In the genomic region with DNA sequence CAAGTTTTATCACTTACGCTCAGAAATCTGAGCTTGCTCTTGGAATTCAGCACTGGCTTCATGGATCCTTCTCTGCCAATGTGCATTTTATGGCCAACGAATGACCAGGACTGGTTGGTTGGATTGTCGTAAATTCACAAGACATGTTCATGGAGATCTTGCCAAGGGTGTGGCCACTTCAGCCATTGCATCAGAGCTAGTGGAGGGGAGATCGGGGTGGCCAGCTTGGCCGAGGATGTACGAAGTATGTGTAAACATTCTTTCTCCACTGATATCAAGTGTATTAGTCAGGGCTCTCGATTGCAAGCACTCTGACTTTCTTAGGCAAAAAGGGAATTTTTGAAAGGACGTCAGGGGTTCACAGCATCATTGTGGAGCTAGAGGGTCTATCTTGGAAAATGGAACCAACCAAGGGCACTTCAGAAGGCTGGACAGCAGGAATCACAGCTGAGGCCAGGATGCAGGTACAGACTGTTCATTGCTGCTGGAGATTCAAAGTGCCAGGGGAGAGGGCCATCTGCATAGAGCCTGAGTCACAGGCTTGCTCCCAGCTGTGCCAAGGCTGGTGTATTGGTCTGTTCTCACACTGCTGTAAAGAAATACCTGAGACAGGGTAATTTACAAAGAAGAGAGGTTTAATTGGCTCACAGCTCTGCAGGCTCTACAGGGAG, we compare ENCODE assay signal across 15 cellular contexts. TPM values are rescaled to one million over a fixed set of nuclear protein-coding genes. Genes with fewer than 3 reads are reported as not detected.
A peak's percentile ranks its signal among the peaks of the same experiment; 100 is the strongest.
DNase-seq lines count a peak whose midpoint lies in the region; ATAC-seq, FAIRE-seq and TF ChIP-seq lines count a peak whose summit lies in the region.
"Had no signal": no experiment of that assay in that cellular context is flagged by ENCODE, and none has a peak within 500 bp of the region (broad histone marks: within the 10 kb centered on the region; RNA-seq: fewer than 3 reads in every experiment).

No MANE protein-coding gene starts in this region.

- H3K9me3 ChIP-seq in A549 (peaks cover 5% of the 10 kb centered on the region; the same call in 1 of the 3 replicates), MG63 (peaks cover 12% of the 10 kb centered on the region)

- peaks cover 12% of the 10 kb centered on the region; the same call in 1 of the 3 replicates for H3K4me1 ChIP-seq in A549

- CTCF ChIA-PET in A549 (lab: Yijun Ruan, JAX), result interaction anchor here (0.7 to 1.6 kb wide), 5 partner anchors 12 to 1224 kb away, joined by 3 to 5 read pairs (median 4); no protein-coding TSS in a partner anchor

- peaks cover 5% of the 10 kb centered on the region for H3K27me3 Mint-ChIP-seq in glutamatergic neuron (ENCODE audit: unreplicated experiment)

- intact Hi-C loops in posterior vena cava (cut with DNase I), result loop anchor here in 1 of 2 donors (5.0 kb wide), 2 partner anchors 36 to 101 kb away; no protein-coding TSS in a partner anchor

- H3K4me3 Mint-ChIP-seq in glutamatergic neuron (ENCODE audit: unreplicated experiment), result no peak overlapping the region
- H3K4me3 Mint-ChIP-seq: activated naive CD8-positive, alpha-beta T cell treated with anti-CD3 and anti-CD28 coated beads, Interleukin-2, amount 50 U/mL, for 24 hours; dendritic cell treated with granulocyte-macrophage colony-stimulating factor and Interleukin-4, amounts not matched to agents 40 ng/mL and 50 ng/mL, for 4 days had no signal

- no peak for FAIRE-seq in A549 (lab: Jason Lieb, UNC)

- H3K9me3 Mint-ChIP-seq in glutamatergic neuron (ENCODE audit: unreplicated experiment), result no peaks in the 10 kb centered on the region
- H3K9me3 Mint-ChIP-seq: activated naive CD8-positive, alpha-beta T cell treated with anti-CD3 and anti-CD28 coated beads, Interleukin-2, amount 50 U/mL, for 24 hours had no signal

- WGBS in A549 (ENCODE audit: missing lambda C conversion rate), result 17% methylated on average over 8 of the region's 8 CpGs

- TF ChIP-seq CTCF in A549 (IDR thresholded peaks at IDR 0.05), result no peak
- no peak for TF ChIP-seq CTCF in foreskin fibroblast (IDR thresholded peaks at IDR 0.05; ENCODE audit: low read depth, low read length)
- TF ChIP-seq CTCF in glutamatergic neuron (IDR thresholded peaks at IDR 0.05; ENCODE audit: partially characterized antibody, unreplicated experiment), result no peak

- peak; percentile 21 to 25; a peak in 2 of 6 replicates for ATAC-seq in A549
- ATAC-seq: activated naive CD8-positive, alpha-beta T cell treated with anti-CD3 and anti-CD28 coated beads, Interleukin-2, amount 50 U/mL, for 24 hours; SK-N-SH treated with all-trans-retinoic acid at 6 μM for 48 hours had no signal

- POLR2A ChIA-PET in A549 (lab: Yijun Ruan, JAX), result no interaction called here

- TF ChIP-seq RAD21 in A549 (conservative IDR thresholded peaks at IDR 0.05 in 1 of 2, IDR thresholded peaks at IDR 0.05 in 1 of 2), result no peak

- peaks cover 4% of the 10 kb centered on the region for H3K36me3 Mint-ChIP-seq in glutamatergic neuron (ENCODE audit: unreplicated experiment)

- H3K4me3 ChIP-seq in A549, result no peak overlapping the region
- no peak overlapping the region for H3K4me3 ChIP-seq in MG63
- H3K4me3 ChIP-seq in foreskin fibroblast (ENCODE audit: low read depth in 1 of 2, low read length in 2 of 2), result no peak overlapping the region

- DNase-seq in A549 (ENCODE audit: low read depth in 1 of 2, low spot score in 1 of 2) (peak in 1 of 2 experiments; percentile 51), MG63 (peak; percentile 89), foreskin fibroblast (peak; percentile 71 to 86), posterior vena cava (ENCODE audit: low spot score) (peak; percentile 95), glutamatergic neuron (no peak), NCI-H345 treated with DMSO at 0.1 percent for 48 hours (lab: John Stamatoyannopoulos, UW; ENCODE audit: unreplicated experiment) (no peak)
- DNase-seq in activated T-cell treated with anti-CD3 and anti-CD28 coated beads, Interleukin-2, amount 50 U/mL, for 1 hour, result no peak
- DNase-seq in activated CD8-positive, alpha-beta memory T cell treated with anti-CD3 and anti-CD28 coated beads, Interleukin-2, amount 50 U/mL, for 48 hours, result no peak
- DNase-seq: ACHN; activated CD4-positive, CD25-positive, alpha-beta regulatory T cell; activated naive CD8-positive, alpha-beta T cell treated with anti-CD3 and anti-CD28 coated beads, Interleukin-2, amount 50 U/mL, for 24 hours; GOT3 had no signal

- no peaks in the 10 kb centered on the region for H3K36me3 ChIP-seq in MG63

- peaks cover 21% of the 10 kb centered on the region for H3K27me3 ChIP-seq in MG63

- H3K27ac Mint-ChIP-seq in glutamatergic neuron (ENCODE audit: unreplicated experiment), result no peak overlapping the region
- H3K27ac Mint-ChIP-seq: activated naive CD8-positive, alpha-beta T cell treated with anti-CD3 and anti-CD28 coated beads, Interleukin-2, amount 50 U/mL, for 24 hours; dendritic cell treated with granulocyte-macrophage colony-stimulating factor and Interleukin-4, amounts not matched to agents 40 ng/mL and 50 ng/mL, for 4 days had no signal

- peak overlapping the region; percentile 39; the same call in 2 of the 3 replicates for H3K4me2 ChIP-seq in A549

- no peak for TF ChIP-seq POLR2A in A549 (IDR thresholded peaks at IDR 0.05; ENCODE audit: low read length)

- TF ChIP-seq EP300 in A549 (IDR thresholded peaks at IDR 0.05), result no peak

- H3K4me1 Mint-ChIP-seq in glutamatergic neuron (ENCODE audit: low read depth, unreplicated experiment), result peaks cover 11% of the 10 kb centered on the region
- H3K4me1 Mint-ChIP-seq: activated naive CD8-positive, alpha-beta T cell treated with anti-CD3 and anti-CD28 coated beads, Interleukin-2, amount 50 U/mL, for 24 hours had no signal

- H3K27ac ChIP-seq in A549, result no peak overlapping the region; a peak in 1 of 6 replicates
- H3K27ac ChIP-seq: HL-60 had no signal

TF ChIP-seq in A549, 52 proteins besides CTCF, POLR2A, EP300 and RAD21:
- no peak for TF ChIP-seq FOSB (CRISPR knock-in tag; IDR thresholded peaks at IDR 0.05)
- no peak for TF ChIP-seq ESRRA (IDR thresholded peaks at IDR 0.05; ENCODE audit: borderline replicate concordance, low read length)
- no peak for TF ChIP-seq EHF (CRISPR knock-in tag; IDR thresholded peaks at IDR 0.05)
- TF ChIP-seq, protein P1, sequence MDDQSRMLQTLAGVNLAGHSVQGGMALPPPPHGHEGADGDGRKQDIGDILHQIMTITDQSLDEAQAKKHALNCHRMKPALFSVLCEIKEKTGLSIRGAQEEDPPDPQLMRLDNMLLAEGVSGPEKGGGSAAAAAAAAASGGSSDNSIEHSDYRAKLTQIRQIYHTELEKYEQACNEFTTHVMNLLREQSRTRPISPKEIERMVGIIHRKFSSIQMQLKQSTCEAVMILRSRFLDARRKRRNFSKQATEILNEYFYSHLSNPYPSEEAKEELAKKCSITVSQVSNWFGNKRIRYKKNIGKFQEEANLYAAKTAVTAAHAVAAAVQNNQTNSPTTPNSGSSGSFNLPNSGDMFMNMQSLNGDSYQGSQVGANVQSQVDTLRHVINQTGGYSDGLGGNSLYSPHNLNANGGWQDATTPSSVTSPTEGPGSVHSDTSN (IDR thresholded peaks at IDR 0.05), result no peak
- TF ChIP-seq HOXB5 (CRISPR knock-in tag; IDR thresholded peaks at IDR 0.05), result no peak
- no peak for TF ChIP-seq FOSL2 (IDR thresholded peaks at IDR 0.05)
- no peak for TF ChIP-seq FOSL2 (CRISPR knock-in tag; IDR thresholded peaks at IDR 0.05)
- no peak for TF ChIP-seq NR3C1 (IDR thresholded peaks at IDR 0.05)
- no peak for TF ChIP-seq RCOR1 (IDR thresholded peaks at IDR 0.05; ENCODE audit: low read depth, low read length)
- TF ChIP-seq JUNB (IDR thresholded peaks at IDR 0.05), result no peak
- TF ChIP-seq PHF8 (IDR thresholded peaks at IDR 0.05; ENCODE audit: borderline replicate concordance, low read depth), result no peak
- TF ChIP-seq HOXB13 (CRISPR knock-in tag; IDR thresholded peaks at IDR 0.05; ENCODE audit: low read depth), result no peak
- TF ChIP-seq, protein P2, sequence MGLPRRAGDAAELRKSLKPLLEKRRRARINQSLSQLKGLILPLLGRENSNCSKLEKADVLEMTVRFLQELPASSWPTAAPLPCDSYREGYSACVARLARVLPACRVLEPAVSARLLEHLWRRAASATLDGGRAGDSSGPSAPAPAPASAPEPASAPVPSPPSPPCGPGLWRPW (IDR thresholded peaks at IDR 0.05), result no peak
- no peak for TF ChIP-seq HOXA7 (CRISPR knock-in tag; IDR thresholded peaks at IDR 0.05)
- TF ChIP-seq SMC3 (IDR thresholded peaks at IDR 0.05), result no peak
- TF ChIP-seq, protein P3, sequence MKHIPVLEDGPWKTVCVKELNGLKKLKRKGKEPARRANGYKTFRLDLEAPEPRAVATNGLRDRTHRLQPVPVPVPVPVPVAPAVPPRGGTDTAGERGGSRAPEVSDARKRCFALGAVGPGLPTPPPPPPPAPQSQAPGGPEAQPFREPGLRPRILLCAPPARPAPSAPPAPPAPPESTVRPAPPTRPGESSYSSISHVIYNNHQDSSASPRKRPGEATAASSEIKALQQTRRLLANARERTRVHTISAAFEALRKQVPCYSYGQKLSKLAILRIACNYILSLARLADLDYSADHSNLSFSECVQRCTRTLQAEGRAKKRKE (CRISPR knock-in tag; IDR thresholded peaks at IDR 0.05; ENCODE audit: low read depth), result no peak

RNA-seq across cellular contexts. Expression of a gene that starts 32.9 kb away (rescaled TPM):
- polyA plus RNA-seq in A549 (2011; rRNA removed) (1.3 and 1.5 TPM in 2 replicates), A549 (2017; fragmentation: RNase III; extraction: RNeasy Plus Mini Kit Qiagen cat#74134 plus additional on column Dnase treatment) (0.29 to 0.91 TPM (median 0.36 TPM) in 3 replicates)
- polyA plus RNA-seq in A549 (2012; cell fraction: cytosol; rRNA removed), result 0.96 and 1.1 TPM in 2 replicates
- 2.4 and 3.1 TPM in 2 replicates for polyA plus RNA-seq in A549 (2012; cell fraction: nucleus; rRNA removed)
- 0.88 and 2.3 TPM in 2 replicates for polyA minus RNA-seq in A549 (2011; rRNA and poly(A)+ RNA removed)
- 0.89 and 5.3 TPM in 2 replicates for total RNA-seq in MG63 (2014; rRNA removed; shearing (Covaris generic); ENCODE audit: low replicate concordance)
- total RNA-seq in posterior vena cava (100 to 1,000 TPM; 178 to 238 TPM), glutamatergic neuron (ENCODE audit: unreplicated experiment) (0.96 TPM)

RNA-seq across cellular contexts. Expression of a gene that starts 49.0 kb away (rescaled TPM):
- 2,967 and 3,303 TPM in 2 replicates for polyA plus RNA-seq in A549 (2011; rRNA removed)
- polyA plus RNA-seq in A549 (2012; cell fraction: cytosol; rRNA removed), result 1,939 and 2,223 TPM in 2 replicates
- 601 and 850 TPM in 2 replicates for polyA plus RNA-seq in A549 (2012; cell fraction: nucleus; rRNA removed)
- 1,859 to 1,987 TPM (median 1,941 TPM) in 3 replicates for polyA plus RNA-seq in A549 (2017; fragmentation: RNase III; extraction: RNeasy Plus Mini Kit Qiagen cat#74134 plus additional on column Dnase treatment)
- 1,030 and 1,279 TPM in 2 replicates for polyA minus RNA-seq in A549 (2011; rRNA and poly(A)+ RNA removed)
- 1,095 and 1,946 TPM in 2 replicates for total RNA-seq in MG63 (2014; rRNA removed; shearing (Covaris generic); ENCODE audit: low replicate concordance)
- total RNA-seq in posterior vena cava, result 100 to 1,000 TPM; 288 to 326 TPM
- total RNA-seq in glutamatergic neuron (ENCODE audit: unreplicated experiment), result 766 TPM

Comparison
In these comparisons a context has a peak if more than half of its experiments do, and no peak if none do; other contexts are left out.
1. DNase-seq: peak in MG63 (single experiment), foreskin fibroblast (2 of 2) and posterior vena cava (single experiment); none in activated T-cell treated with anti-CD3 and anti-CD28 coated beads, Interleukin-2, amount 50 U/mL, for 1 hour (single experiment), glutamatergic neuron (single experiment), activated CD8-positive, alpha-beta memory T cell treated with anti-CD3 and anti-CD28 coated beads, Interleukin-2, amount 50 U/mL, for 48 hours (single experiment) and NCI-H345 treated with DMSO at 0.1 percent for 48 hours (single experiment).
2. RNA of a gene that starts 32.9 kb away (total RNA-seq): 178 to 238 TPM in posterior vena cava; 0.96 TPM in glutamatergic neuron (single experiment) and 0.89 to 5.3 TPM in MG63; every median in the first group is over 10 times any median in the second.